In the genomic region with DNA sequence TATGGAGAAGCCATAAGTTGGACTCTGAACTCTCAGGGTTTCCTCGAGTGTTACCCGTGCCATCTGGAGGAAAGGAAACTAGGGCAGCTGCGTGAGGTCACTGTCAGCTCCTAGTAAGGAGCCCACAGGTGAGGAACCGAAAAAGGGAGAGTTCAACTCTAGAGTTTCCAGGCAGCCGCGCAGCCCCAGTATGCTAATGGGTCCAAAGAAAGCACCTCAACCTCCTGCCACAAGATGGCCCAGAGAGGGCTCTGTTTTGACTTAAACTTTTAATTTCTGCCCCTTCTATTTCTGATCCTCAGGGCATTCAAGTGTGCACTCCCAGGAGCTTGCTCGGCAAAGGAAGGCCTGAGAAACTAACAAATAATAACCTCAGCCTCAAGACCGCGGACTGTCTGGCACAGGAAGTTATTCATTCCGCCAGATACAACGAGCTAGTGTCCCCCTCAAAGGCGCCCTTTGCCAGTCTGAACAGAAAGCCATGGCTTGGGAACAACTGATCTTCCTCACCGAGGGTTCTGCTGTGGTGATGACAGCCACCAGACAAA, we compare ENCODE assay signal across 8 cellular contexts. TPM values are rescaled to one million over a fixed set of nuclear protein-coding genes. Genes with fewer than 3 reads are reported as not detected.
A peak's percentile ranks its signal among the peaks of the same experiment; 100 is the strongest.
DNase-seq lines count a peak whose midpoint lies in the region; ATAC-seq and TF ChIP-seq lines count a peak whose summit lies in the region.

No MANE protein-coding gene starts in this region.

- H3K36me3 ChIP-seq in BLaER1 (peaks cover 4% of the 10 kb centered on the region), SJCRH30 (peaks cover 11% of the 10 kb centered on the region; the same call in 1 of the 2 replicates), psoas muscle (ENCODE audit: insufficient read depth in 1 of 2, low read depth in 1 of 2) (peaks cover 0 to 12% of the 10 kb centered on the region in 2 donors)

- intact Hi-C loops in psoas muscle (cut with DNase I) = loop anchor here (5.0 kb wide), 2 partner anchors 38 to 108 kb away; partner anchors contain the start of gene STBD1 (in 1 of the 2)

- peak overlapping the region; percentile 51 for H3K4me3 ChIP-seq in BLaER1
- no peak overlapping the region for H3K4me3 ChIP-seq in SJCRH30
- peak overlapping the region; percentile 37 for H3K4me3 ChIP-seq in psoas muscle

- H3K4me2 ChIP-seq in BLaER1 = peak overlapping the region; percentile 76

- ATAC-seq in GM18861 (IDR thresholded peaks at IDR 0.05; ENCODE audit: unreplicated experiment) = peak; percentile 91
- ATAC-seq in HG03045 (IDR thresholded peaks at IDR 0.05; ENCODE audit: unreplicated experiment) = peak; percentile 89
- peak in 3 of 4 donors; percentile 22 to 47 (median 35) for ATAC-seq in psoas muscle

- H4K20me1 ChIP-seq in BLaER1 = no peaks in the 10 kb centered on the region; the same call in 1 of the 2 replicates

- no peak for TF ChIP-seq CTCF in psoas muscle (IDR thresholded peaks at IDR 0.05)

- peak overlapping the region; percentile 74 for H3K9ac ChIP-seq in BLaER1

- DNase-seq in SJCRH30 = no peak
- peak; percentile 86 for DNase-seq in foreskin melanocyte
- DNase-seq in psoas muscle = no peak
- no peak for DNase-seq in NCI-H187 (lab: John Stamatoyannopoulos, UW)
- DNase-seq in NCI-H2196 (lab: John Stamatoyannopoulos, UW; ENCODE audit: unreplicated experiment) = no peak

- H3K27ac ChIP-seq in BLaER1 (peak overlapping the region; percentile 88), SJCRH30 (peak overlapping the region; percentile 48; the same call in 1 of the 2 replicates), psoas muscle (peak overlapping the region; percentile 97)

- H3K9me3 ChIP-seq in BLaER1 (no peaks in the 10 kb centered on the region), SJCRH30 (replicated peaks) (no peaks in the 10 kb centered on the region), psoas muscle (no peaks in the 10 kb centered on the region)

- H3K4me1 ChIP-seq in BLaER1 = peaks cover 70% of the 10 kb centered on the region
- peaks cover 68% of the 10 kb centered on the region for H3K4me1 ChIP-seq in SJCRH30
- H3K4me1 ChIP-seq in psoas muscle = peaks cover 95% of the 10 kb centered on the region

- 11 to 26% (median 12%) methylated on average over 13 of the region's 13 CpGs for WGBS in psoas muscle, 3 donors

- no peaks in the 10 kb centered on the region for H3K27me3 ChIP-seq in BLaER1
- H3K27me3 ChIP-seq in SJCRH30 = no peaks in the 10 kb centered on the region
- no peaks in the 10 kb centered on the region for H3K27me3 ChIP-seq in psoas muscle (ENCODE audit: insufficient read depth in 3 of 3, low read length in 2 of 3)

RNA-seq across cellular contexts. Expression of gene SCARB2, which starts 13.9 kb away (rescaled TPM):
- 97.5 and 99.4 TPM in 2 replicates for total RNA-seq in SJCRH30 (2014; rRNA removed; shearing (Covaris generic))
- 100 to 1,000 TPM; 109 to 199 (median 170) TPM for total RNA-seq in psoas muscle
- 100 to 1,000 TPM in 1 of 3 donors, 10 to 100 TPM in 2; 58.5 to 107 (median 81.7) TPM for polyA plus RNA-seq in psoas muscle

RNA-seq across cellular contexts. Expression of gene NUP54, which starts 51.5 kb away (rescaled TPM):
- total RNA-seq in SJCRH30 (2014; rRNA removed; shearing (Covaris generic)) = 108 and 117 TPM in 2 replicates
- 10 to 100 TPM; 14.1 to 25.9 (median 17.6) TPM for total RNA-seq in psoas muscle
- polyA plus RNA-seq in psoas muscle = 10 to 100 TPM; 14.2 to 26.0 (median 25.4) TPM

RNA-seq across cellular contexts. Expression of gene FAM47E, which starts 51.8 kb away (rescaled TPM):
- 0.02 and 0.28 TPM in 2 replicates for total RNA-seq in SJCRH30 (2014; rRNA removed; shearing (Covaris generic))
- total RNA-seq in psoas muscle = 1 to 10 TPM; 1.7 to 4.6 (median 3.2) TPM
- 1 to 10 TPM; 1.2 to 2.6 (median 1.5) TPM for polyA plus RNA-seq in psoas muscle

Comparison
In these comparisons a context has a peak if more than half of its experiments do, and no peak if none do; other contexts are left out.
1. ATAC-seq: peak in every context shown above with its lines; median percentile 91 in GM18861; 89 in HG03045; 35 in psoas muscle.